In the genomic region with DNA sequence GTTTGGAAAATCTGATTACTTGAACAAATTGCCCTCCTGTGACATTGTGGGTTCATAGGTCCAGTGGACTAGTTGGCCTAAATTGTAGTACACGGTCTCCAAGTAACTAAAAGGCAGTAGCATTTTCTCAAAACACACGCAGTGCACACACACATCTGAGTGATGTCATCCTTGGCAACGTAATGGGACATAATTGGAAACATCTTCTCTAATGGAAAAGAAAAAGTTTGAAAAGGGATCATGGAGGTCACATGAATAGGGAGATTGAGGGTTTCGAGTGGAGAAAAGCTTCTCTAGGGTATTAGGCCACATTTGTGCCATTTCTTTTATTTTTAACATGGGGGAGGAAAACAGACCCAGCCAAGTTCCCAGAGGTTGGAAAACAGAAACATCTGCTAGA, we compare ENCODE assay signal across 10 cellular contexts.
DNase-seq lines count a peak whose midpoint lies in the region; ATAC-seq and TF ChIP-seq lines count a peak whose summit lies in the region.
"Had no signal": no experiment of that assay in that cellular context is flagged by ENCODE, and none has a peak within 500 bp of the region (broad histone marks: within the 10 kb centered on the region; RNA-seq: fewer than 3 reads in every experiment).

No MANE protein-coding gene starts in this region.

- H3K36me3 ChIP-seq in BE2C, result no peaks in the 10 kb centered on the region
- peaks cover 5 to 19% of the 10 kb centered on the region in 2 experiments for H3K36me3 ChIP-seq in SK-N-SH (replicated peaks in 1 of 2; ENCODE audit: control insufficient read depth in 1 of 2, insufficient read depth in 2 of 2, low read length in 1 of 2)
- no peaks in the 10 kb centered on the region for H3K36me3 ChIP-seq in sigmoid colon
- no peaks in the 10 kb centered on the region; the same call in 1 of the 2 replicates for H3K36me3 ChIP-seq in H7 (replicated peaks; ENCODE audit: control insufficient read depth, insufficient read depth, low read length)

- H3K27me3 ChIP-seq in BE2C (no peaks in the 10 kb centered on the region), SK-N-SH (ENCODE audit: insufficient read depth) (no peaks in the 10 kb centered on the region), sigmoid colon (no peaks in the 10 kb centered on the region), H7 (ENCODE audit: control insufficient read depth, insufficient read depth, low read length) (no peaks in the 10 kb centered on the region)

- H3K4me3 ChIP-seq in BE2C (ENCODE audit: low read depth, low read length), result no peak overlapping the region
- no peak overlapping the region for H3K4me3 ChIP-seq in SK-N-SH (ENCODE audit: low read depth in 2 of 2, low read length in 1 of 2)
- H3K4me3 ChIP-seq in sigmoid colon, result no peak overlapping the region
- no peak overlapping the region for H3K4me3 ChIP-seq in H7 (ENCODE audit: insufficient read depth, low read depth, low read length)
- H3K4me3 ChIP-seq: skin epidermis had no signal

- H3K36me3 Mint-ChIP-seq in glutamatergic neuron (ENCODE audit: unreplicated experiment), result no peaks in the 10 kb centered on the region

- H4K20me1 ChIP-seq in SK-N-SH (ENCODE audit: insufficient read depth), result peaks cover 87% of the 10 kb centered on the region

- peaks cover 15% of the 10 kb centered on the region for H3K27me3 Mint-ChIP-seq in glutamatergic neuron (ENCODE audit: unreplicated experiment)

- H3K27ac ChIP-seq in SK-N-SH (ENCODE audit: low read depth in 2 of 2, low read length in 1 of 2), result peak overlapping the region; percentile 71 to 79
- H3K27ac ChIP-seq in sigmoid colon, result peak overlapping the region; percentile 3 to 55 (median 48)

- POLR2A ChIA-PET in SK-N-SH (lab: Yijun Ruan, JAX), result no interaction called here

- TF ChIP-seq RAD21 in SK-N-SH (IDR thresholded peaks at IDR 0.05; ENCODE audit: low read length), result no peak

- H3K4me1 Mint-ChIP-seq in glutamatergic neuron (ENCODE audit: low read depth, unreplicated experiment), result peaks cover 81% of the 10 kb centered on the region

- peak overlapping the region; percentile 81 for H3K27ac Mint-ChIP-seq in glutamatergic neuron (ENCODE audit: unreplicated experiment)

- intact Hi-C loops in sigmoid colon (cut with DNase I), result no loop called here

- peaks cover 25% of the 10 kb centered on the region for H3K9me3 Mint-ChIP-seq in glutamatergic neuron (ENCODE audit: unreplicated experiment)

- CTCF ChIA-PET in SK-N-SH (lab: Yijun Ruan, JAX), result no interaction called here

- H3K9me3 ChIP-seq in BE2C (no peaks in the 10 kb centered on the region), SK-N-SH (no peaks in the 10 kb centered on the region), sigmoid colon (no peaks in the 10 kb centered on the region)

- TF ChIP-seq CTCF in BE2C (IDR thresholded peaks at IDR 0.05; ENCODE audit: low read depth, low read length) (no peak), SK-N-SH (IDR thresholded peaks at IDR 0.05) (no peak), glutamatergic neuron (IDR thresholded peaks at IDR 0.05; ENCODE audit: partially characterized antibody, unreplicated experiment) (no peak), sigmoid colon (IDR thresholded peaks at IDR 0.05) (no peak)

- no peak overlapping the region for H2AFZ ChIP-seq in SK-N-SH (ENCODE audit: low read depth)

- H3K79me2 ChIP-seq in SK-N-SH (ENCODE audit: insufficient read depth), result peaks cover 100% of the 10 kb centered on the region

- TF ChIP-seq EP300 in SK-N-SH (IDR thresholded peaks at IDR 0.05; ENCODE audit: borderline replicate concordance in 1 of 2, low read depth in 1 of 2, low read length in 1 of 2), result no peak
- TF ChIP-seq EP300 in sigmoid colon (IDR thresholded peaks at IDR 0.05), result no peak

- peaks cover 3% of the 10 kb centered on the region for H3F3A ChIP-seq in SK-N-SH (replicated peaks; ENCODE audit: insufficient read depth)

- H3K9ac ChIP-seq in SK-N-SH, result no peak overlapping the region

- ATAC-seq in GM21576 (IDR thresholded peaks at IDR 0.05; ENCODE audit: unreplicated experiment) (no peak), GM18861 (IDR thresholded peaks at IDR 0.05; ENCODE audit: unreplicated experiment) (no peak)
- ATAC-seq: esophagus mucosa had no signal

- H3K4me2 ChIP-seq in SK-N-SH, result no peak overlapping the region

- WGBS in SK-N-SH (ENCODE audit: low lambda C conversion rate), result 20% methylated on average over 4 of the region's 4 CpGs
- 79 to 87% methylated on average over 4 of the region's 4 CpGs for WGBS in sigmoid colon, 2 donors

- no peak for TF ChIP-seq POLR2A in sigmoid colon (IDR thresholded peaks at IDR 0.05)

- H3K4me3 Mint-ChIP-seq in glutamatergic neuron (ENCODE audit: unreplicated experiment), result peak overlapping the region; percentile 58

- DNase-seq in BE2C (peak; percentile 21), SK-N-SH (no peak), glutamatergic neuron (no peak), sigmoid colon (no peak), NCI-H524 (lab: John Stamatoyannopoulos, UW) (no peak), H7 (no peak)

- H3K4me1 ChIP-seq in BE2C, result peaks cover 7% of the 10 kb centered on the region
- peaks cover 32 to 42% of the 10 kb centered on the region in 2 experiments for H3K4me1 ChIP-seq in SK-N-SH (ENCODE audit: control insufficient read depth in 1 of 2, insufficient read depth in 2 of 2, low read depth in 1 of 2, low read length in 1 of 2)
- peaks cover 2 to 67% (median 42%) of the 10 kb centered on the region in 4 donors for H3K4me1 ChIP-seq in sigmoid colon

- H3K9me2 ChIP-seq in SK-N-SH, result no peaks in the 10 kb centered on the region

TF ChIP-seq in SK-N-SH, 30 proteins besides CTCF, POLR2A, EP300 and RAD21 (continues in another document):
- TF ChIP-seq NRF1 (IDR thresholded peaks at IDR 0.05; ENCODE audit: low read depth, low read length) (no peak), MEF2A (IDR thresholded peaks at IDR 0.05; ENCODE audit: borderline replicate concordance, low read depth) (no peak), MXI1 (IDR thresholded peaks at IDR 0.05; ENCODE audit: low read depth, low read length) (no peak), GABPA (IDR thresholded peaks at IDR 0.05; ENCODE audit: low read depth) (no peak), YY1 (IDR thresholded peaks at IDR 0.05; ENCODE audit: low read depth) (no peak), SIN3A (IDR thresholded peaks at IDR 0.05; ENCODE audit: borderline replicate concordance, low read depth, low read length) (no peak), RFX5 (IDR thresholded peaks at IDR 0.05; ENCODE audit: low read length) (no peak), JUND (IDR thresholded peaks at IDR 0.05) (peak; percentile 55), POLR2AphosphoS5 (IDR thresholded peaks at IDR 0.05; ENCODE audit: low read depth, low read length) (peak; percentile 24; the same call in 1 of the 2 replicates), SMC3 (IDR thresholded peaks at IDR 0.05; ENCODE audit: low read depth, low read length) (no peak), RCOR1 (IDR thresholded peaks at IDR 0.05; ENCODE audit: low read length) (no peak), CHD2 (IDR thresholded peaks at IDR 0.05; ENCODE audit: low read length, partially characterized antibody) (no peak)
- TF ChIP-seq, protein P1, sequence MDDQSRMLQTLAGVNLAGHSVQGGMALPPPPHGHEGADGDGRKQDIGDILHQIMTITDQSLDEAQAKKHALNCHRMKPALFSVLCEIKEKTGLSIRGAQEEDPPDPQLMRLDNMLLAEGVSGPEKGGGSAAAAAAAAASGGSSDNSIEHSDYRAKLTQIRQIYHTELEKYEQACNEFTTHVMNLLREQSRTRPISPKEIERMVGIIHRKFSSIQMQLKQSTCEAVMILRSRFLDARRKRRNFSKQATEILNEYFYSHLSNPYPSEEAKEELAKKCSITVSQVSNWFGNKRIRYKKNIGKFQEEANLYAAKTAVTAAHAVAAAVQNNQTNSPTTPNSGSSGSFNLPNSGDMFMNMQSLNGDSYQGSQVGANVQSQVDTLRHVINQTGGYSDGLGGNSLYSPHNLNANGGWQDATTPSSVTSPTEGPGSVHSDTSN (IDR thresholded peaks at IDR 0.05), result 0 out of 2 replicates have a peak, but pooled peaks have one; percentile 5
- TF ChIP-seq, protein P2, sequence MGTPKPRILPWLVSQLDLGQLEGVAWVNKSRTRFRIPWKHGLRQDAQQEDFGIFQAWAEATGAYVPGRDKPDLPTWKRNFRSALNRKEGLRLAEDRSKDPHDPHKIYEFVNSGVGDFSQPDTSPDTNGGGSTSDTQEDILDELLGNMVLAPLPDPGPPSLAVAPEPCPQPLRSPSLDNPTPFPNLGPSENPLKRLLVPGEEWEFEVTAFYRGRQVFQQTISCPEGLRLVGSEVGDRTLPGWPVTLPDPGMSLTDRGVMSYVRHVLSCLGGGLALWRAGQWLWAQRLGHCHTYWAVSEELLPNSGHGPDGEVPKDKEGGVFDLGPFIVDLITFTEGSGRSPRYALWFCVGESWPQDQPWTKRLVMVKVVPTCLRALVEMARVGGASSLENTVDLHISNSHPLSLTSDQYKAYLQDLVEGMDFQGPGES (IDR thresholded peaks at IDR 0.05; ENCODE audit: low read depth, low read length), result no peak
- TF ChIP-seq, protein P3, sequence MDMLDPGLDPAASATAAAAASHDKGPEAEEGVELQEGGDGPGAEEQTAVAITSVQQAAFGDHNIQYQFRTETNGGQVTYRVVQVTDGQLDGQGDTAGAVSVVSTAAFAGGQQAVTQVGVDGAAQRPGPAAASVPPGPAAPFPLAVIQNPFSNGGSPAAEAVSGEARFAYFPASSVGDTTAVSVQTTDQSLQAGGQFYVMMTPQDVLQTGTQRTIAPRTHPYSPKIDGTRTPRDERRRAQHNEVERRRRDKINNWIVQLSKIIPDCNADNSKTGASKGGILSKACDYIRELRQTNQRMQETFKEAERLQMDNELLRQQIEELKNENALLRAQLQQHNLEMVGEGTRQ (IDR thresholded peaks at IDR 0.05; ENCODE audit: borderline replicate concordance, low read depth, low read length), result no peak
- TF ChIP-seq, protein P4, sequence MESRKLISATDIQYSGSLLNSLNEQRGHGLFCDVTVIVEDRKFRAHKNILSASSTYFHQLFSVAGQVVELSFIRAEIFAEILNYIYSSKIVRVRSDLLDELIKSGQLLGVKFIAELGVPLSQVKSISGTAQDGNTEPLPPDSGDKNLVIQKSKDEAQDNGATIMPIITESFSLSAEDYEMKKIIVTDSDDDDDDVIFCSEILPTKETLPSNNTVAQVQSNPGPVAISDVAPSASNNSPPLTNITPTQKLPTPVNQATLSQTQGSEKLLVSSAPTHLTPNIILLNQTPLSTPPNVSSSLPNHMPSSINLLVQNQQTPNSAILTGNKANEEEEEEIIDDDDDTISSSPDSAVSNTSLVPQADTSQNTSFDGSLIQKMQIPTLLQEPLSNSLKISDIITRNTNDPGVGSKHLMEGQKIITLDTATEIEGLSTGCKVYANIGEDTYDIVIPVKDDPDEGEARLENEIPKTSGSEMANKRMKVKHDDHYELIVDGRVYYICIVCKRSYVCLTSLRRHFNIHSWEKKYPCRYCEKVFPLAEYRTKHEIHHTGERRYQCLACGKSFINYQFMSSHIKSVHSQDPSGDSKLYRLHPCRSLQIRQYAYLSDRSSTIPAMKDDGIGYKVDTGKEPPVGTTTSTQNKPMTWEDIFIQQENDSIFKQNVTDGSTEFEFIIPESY (IDR thresholded peaks at IDR 0.05; ENCODE audit: borderline replicate concordance, low read depth), result no peak
